ENCODE assay signal across 26 cellular contexts in the genomic region with DNA sequence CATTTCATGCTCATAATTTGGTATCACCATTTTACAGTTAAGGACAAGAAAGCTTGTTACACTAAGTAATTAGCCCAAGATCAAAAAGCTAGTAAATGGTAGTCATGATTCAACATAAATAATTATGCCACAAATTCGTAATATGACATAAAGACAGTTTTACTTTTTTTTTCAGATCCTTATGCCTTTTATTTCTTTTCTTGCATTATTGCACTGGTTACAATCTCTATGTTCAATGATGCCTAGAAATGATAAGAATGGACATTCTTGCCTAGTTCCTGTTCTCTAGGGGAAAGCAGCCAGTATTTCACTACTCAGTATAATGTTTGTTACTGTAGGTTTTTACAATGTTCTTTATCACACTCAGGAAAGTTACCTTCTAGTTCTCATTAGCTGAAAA.
A peak's percentile ranks its signal among the peaks of the same experiment; 100 is the strongest.
DNase-seq lines count a peak whose midpoint lies in the region; ATAC-seq, FAIRE-seq and TF ChIP-seq lines count a peak whose summit lies in the region.
"Had no signal": no experiment of that assay in that cellular context is flagged by ENCODE, and none has a peak within 500 bp of the region (broad histone marks: within the 10 kb centered on the region; RNA-seq: fewer than 3 reads in every experiment).

No MANE protein-coding gene starts in this region.

- CTCF ChIA-PET in HepG2 (lab: Yijun Ruan, JAX; ENCODE audit: low intra/inter-chr PET ratio, low total read pairs) = no interaction called here
- CTCF ChIA-PET in HEK293 (lab: Yijun Ruan, JAX) = no interaction called here
- CTCF ChIA-PET in K562 (lab: Yijun Ruan, JAX; ENCODE audit: low intra/inter-chr PET ratio) = no interaction called here

- H2AFZ ChIP-seq in HepG2 (ENCODE audit: low read length) (no peak overlapping the region), K562 (ENCODE audit: low read depth, low read length) (no peak overlapping the region)

- H3K27me3 ChIP-seq in HepG2 (ENCODE audit: control insufficient read depth in 1 of 2, insufficient read depth in 2 of 2, low read length in 2 of 2) = no peaks in the 10 kb centered on the region
- no peaks in the 10 kb centered on the region for H3K27me3 ChIP-seq in right lobe of liver
- H3K27me3 ChIP-seq in K562 (ENCODE audit: control insufficient read depth in 2 of 2, insufficient read depth in 2 of 2, low read length in 2 of 2) = no peaks in the 10 kb centered on the region
- H3K27me3 ChIP-seq: BE2C, BLaER1 had no signal

- H3K4me3 ChIP-seq in HepG2 (replicated peaks in 1 of 3; ENCODE audit: insufficient read depth in 1 of 3, low read depth in 2 of 3, low read length in 3 of 3) (no peak overlapping the region), right lobe of liver (no peak overlapping the region), HEK293 (ENCODE audit: low read depth, low read length) (no peak overlapping the region), K562 (no peak overlapping the region), foreskin fibroblast (ENCODE audit: low read depth in 1 of 2, low read length in 2 of 2) (no peak overlapping the region)
- H3K4me3 ChIP-seq: BLaER1, GM12878 had no signal

- peaks cover 42% of the 10 kb centered on the region for H3K4me1 ChIP-seq in HepG2 (ENCODE audit: insufficient read depth, low read length)
- peaks cover 0 to 27% (median 0%) of the 10 kb centered on the region in 4 donors for H3K4me1 ChIP-seq in right lobe of liver
- no peaks in the 10 kb centered on the region for H3K4me1 ChIP-seq in HEK293 (ENCODE audit: control insufficient read depth, insufficient read depth, low read length)
- H3K4me1 ChIP-seq in K562 (replicated peaks in 1 of 2; ENCODE audit: control insufficient read depth in 2 of 2, insufficient read depth in 2 of 2, low read length in 2 of 2) = peaks cover 0 to 5% of the 10 kb centered on the region in 2 experiments; a peak in 2 of 5 replicates

- no peak for DNase-seq in HepG2 (ENCODE audit: low spot score)
- DNase-seq in right lobe of liver = no peak
- DNase-seq in K562 (ENCODE audit: extremely low read depth in 1 of 4, low spot score in 3 of 4) = no peak
- DNase-seq in foreskin fibroblast = no peak
- no peak for DNase-seq in SKM-1 (lab: John Stamatoyannopoulos, UW; ENCODE audit: unreplicated experiment)
- DNase-seq: ACHN; BE2C; C1 segment of cervical spinal cord; CD4-positive, alpha-beta memory T cell; CD4-positive, CD25-positive, alpha-beta regulatory T cell; CD8-positive, alpha-beta memory T cell; COR-L47; DMS 273 treated with DMSO at 0.1 percent for 48 hours; DMS153; DMS53; DMS79; DND-41; EL; GDM1 had no signal

- FAIRE-seq in HepG2 (lab: Jason Lieb, UNC) (no peak), K562 (lab: Jason Lieb, UNC) (no peak)
- FAIRE-seq: GM12878, GM12892, GM19239 had no signal

- H3K79me2 ChIP-seq in HepG2 (ENCODE audit: insufficient read depth, low read length) (no peaks in the 10 kb centered on the region), K562 (ENCODE audit: control insufficient read depth, insufficient read depth, low read length) (no peaks in the 10 kb centered on the region)

- H3K9me1 ChIP-seq in K562 (ENCODE audit: control insufficient read depth, insufficient read depth, low read length) = no peaks in the 10 kb centered on the region

- WGBS in HepG2 (ENCODE audit: low lambda C conversion rate) = 9% methylated on average over 1 of the region's 1 CpG
- WGBS in right lobe of liver (ENCODE audit: insufficient coverage, low coverage, low lambda C conversion rate, missing lambda C conversion rate) = 95% methylated on average over 1 of the region's 1 CpG
- WGBS in K562 (ENCODE audit: insufficient coverage, low coverage, missing lambda C conversion rate) = 20% methylated on average over 1 of the region's 1 CpG

- no peak for TF ChIP-seq CTCF in HepG2 (CRISPR knock-in tag; IDR thresholded peaks at IDR 0.05)
- TF ChIP-seq CTCF in right lobe of liver (IDR thresholded peaks at IDR 0.05) = no peak
- TF ChIP-seq CTCF in HEK293 (tag by site-specific recombination; IDR thresholded peaks at IDR 0.05) = no peak
- TF ChIP-seq CTCF in K562 (IDR thresholded peaks at IDR 0.05 in 2 of 3, conservative IDR thresholded peaks at IDR 0.05 in 1 of 3; ENCODE audit: insufficient read depth in 2 of 3, low read depth in 1 of 3, low read length in 3 of 3) = no peak
- no peak for TF ChIP-seq CTCF in foreskin fibroblast (IDR thresholded peaks at IDR 0.05; ENCODE audit: low read depth, low read length)

- BruUV-seq in HepG2 (replicated peaks; lab: Mats Ljungman, UMichigan) (no TSS peak), K562 (replicated peaks; lab: Mats Ljungman, UMichigan) (no TSS peak)

- no peak for TF ChIP-seq RAD21 in HepG2 (CRISPR knock-in tag; IDR thresholded peaks at IDR 0.05)
- TF ChIP-seq RAD21 in K562 (CRISPR knock-in tag; conservative IDR thresholded peaks at IDR 0.05 in 1 of 2, IDR thresholded peaks at IDR 0.05 in 1 of 2) = no peak

- ATAC-seq in HepG2 (no peak), right lobe of liver (no peak), K562 (no peak), HG02798 (IDR thresholded peaks at IDR 0.05; ENCODE audit: poor library complexity, unreplicated experiment) (no peak)
- ATAC-seq: GM12878 had no signal

- no peak overlapping the region for H3K9ac ChIP-seq in HepG2 (ENCODE audit: insufficient read depth, low read depth, low read length)
- H3K9ac ChIP-seq in K562 (ENCODE audit: insufficient read depth in 1 of 2, low read depth in 2 of 2, low read length in 2 of 2) = no peak overlapping the region
- H3K9ac ChIP-seq: BLaER1 had no signal

- intact Hi-C loops in HepG2 (cut with micrococcal nuclease; ENCODE audit: unreplicated experiment) (no loop called here), right lobe of liver (cut with DNase I) (no loop called here), K562 (cut with micrococcal nuclease) (no loop called here)

- H3K27ac ChIP-seq in HepG2 (ENCODE audit: extremely low read length, insufficient read depth, low read length) (no peak overlapping the region), right lobe of liver (no peak overlapping the region), HEK293 (ENCODE audit: extremely low read depth, low read depth, low read length) (no peak overlapping the region), K562 (ENCODE audit: extremely low read depth, low read depth, low read length) (no peak overlapping the region)
- H3K27ac ChIP-seq: 22Rv1, BLaER1 had no signal

- H3K4me2 ChIP-seq in HepG2 (ENCODE audit: low read depth, low read length) (no peak overlapping the region), K562 (ENCODE audit: insufficient read depth, low read length) (no peak overlapping the region)
- H3K4me2 ChIP-seq: BLaER1 had no signal

- H4K20me1 ChIP-seq in HepG2 (ENCODE audit: insufficient read depth, low read length) (no peaks in the 10 kb centered on the region), K562 (replicated peaks; ENCODE audit: control insufficient read depth, insufficient read depth, low read length) (no peaks in the 10 kb centered on the region)
- H4K20me1 ChIP-seq: BLaER1 had no signal

- TF ChIP-seq POLR2A in HepG2 (IDR thresholded peaks at IDR 0.05; ENCODE audit: insufficient read depth in 1 of 2, low read depth in 2 of 2, low read length in 2 of 2) = no peak
- TF ChIP-seq POLR2A in right lobe of liver (IDR thresholded peaks at IDR 0.05) = no peak
- no peak for TF ChIP-seq POLR2A in K562 (conservative IDR thresholded peaks at IDR 0.05)

- in situ Hi-C loops in HepG2 (cut with HindIII; ENCODE audit: extremely low pct_ligation_motif_present, low pct_unique_long_range_greater_than_20kb) = no loop called here
- in situ Hi-C loops in K562 (cut with MboI) = no loop called here

- POLR2A ChIA-PET in HepG2 (lab: Yijun Ruan, JAX) = no interaction called here
- POLR2A ChIA-PET in HEK293 (lab: Yijun Ruan, JAX) = no interaction called here
- POLR2A ChIA-PET in K562 (lab: Yijun Ruan, JAX) = no interaction called here

- H3K36me3 ChIP-seq in HepG2 (replicated peaks in 1 of 2; ENCODE audit: control insufficient read depth in 1 of 2, insufficient read depth in 2 of 2, low read length in 2 of 2) (no peaks in the 10 kb centered on the region), right lobe of liver (no peaks in the 10 kb centered on the region), HEK293 (ENCODE audit: control insufficient read depth in 2 of 2, insufficient read depth in 1 of 2, low read length in 2 of 2) (no peaks in the 10 kb centered on the region), K562 (ENCODE audit: control insufficient read depth, insufficient read depth, low read length) (no peaks in the 10 kb centered on the region)
- H3K36me3 ChIP-seq: BE2C, BLaER1 had no signal

- TF ChIP-seq EP300 in HepG2 (IDR thresholded peaks at IDR 0.05; ENCODE audit: low read depth in 2 of 2, low read length in 2 of 2) = no peak
- TF ChIP-seq EP300 in HepG2 (CRISPR knock-in tag; IDR thresholded peaks at IDR 0.05; ENCODE audit: borderline replicate concordance) = no peak
- no peak for TF ChIP-seq EP300 in K562 (IDR thresholded peaks at IDR 0.05; ENCODE audit: low read length)

- H3K9me3 ChIP-seq in HepG2 (ENCODE audit: low read length) (peaks cover 24% of the 10 kb centered on the region), right lobe of liver (no peaks in the 10 kb centered on the region), HEK293 (ENCODE audit: control insufficient read depth, insufficient read depth, low read depth, low read length) (no peaks in the 10 kb centered on the region), K562 (replicated peaks; ENCODE audit: control insufficient read depth, insufficient read depth, low read depth, low read length) (no peaks in the 10 kb centered on the region; the same call in 1 of the 2 replicates)
- H3K9me3 ChIP-seq: BE2C had no signal

TF ChIP-seq in HepG2, 621 proteins besides CTCF, POLR2A, EP300 and RAD21 (continues in another document):
- TF ChIP-seq THAP11 (CRISPR knock-in tag; IDR thresholded peaks at IDR 0.05) = no peak
- no peak for TF ChIP-seq ELF3 (CRISPR knock-in tag; IDR thresholded peaks at IDR 0.05)

TF ChIP-seq in HEK293, 187 proteins besides CTCF, POLR2A, EP300 and RAD21 (continues in another document):
- TF ChIP-seq SCRT1 (tag by site-specific recombination; IDR thresholded peaks at IDR 0.05; ENCODE audit: borderline replicate concordance) = no peak

TF ChIP-seq in K562, 482 proteins besides CTCF, POLR2A, EP300 and RAD21:
- TF ChIP-seq RBM25 (IDR thresholded peaks at IDR 0.05; ENCODE audit: low read depth, low read length, severe bottlenecking) (peak; percentile 13), MTA1 (IDR thresholded peaks at IDR 0.05; ENCODE audit: borderline replicate concordance) (no peak)
